In genomic region chr19:58544591-58545285, GRCh38 we compare ENCODE assay signal across 8 cellular contexts. TPM values are rescaled to one million over a fixed set of nuclear protein-coding genes. Genes with fewer than 3 reads are reported as not detected.
DNase-seq lines count a peak whose midpoint lies in the region; ATAC-seq and TF ChIP-seq lines count a peak whose summit lies in the region.

No MANE protein-coding gene starts in this region.

- H3K27me3 ChIP-seq in ACC112 (ENCODE audit: insufficient read depth, low read length) (no peaks in the 10 kb centered on the region), fibroblast of lung (ENCODE audit: control insufficient read depth, insufficient read depth, low read length) (no peaks in the 10 kb centered on the region), neutrophil (peaks cover 18% of the 10 kb centered on the region)

- H3K27ac ChIP-seq in ACC112 (ENCODE audit: low read depth, low read length) (peak overlapping the region; percentile 96; the same call in 1 of the 2 replicates), fibroblast of lung (ENCODE audit: insufficient read depth, low read length) (peak overlapping the region; percentile 96), neutrophil (peak overlapping the region; percentile 100)

- H3K4me1 Mint-ChIP-seq in activated CD4-positive, alpha-beta T cell treated with anti-CD3 and anti-CD28 coated beads, Interleukin-2, amount 10 ng/mL, durations not matched to agents 7 days and 5 days, result peaks cover 37% of the 10 kb centered on the region

- peak; percentile 44 for ATAC-seq in HG03342 (IDR thresholded peaks at IDR 0.05; ENCODE audit: unreplicated experiment)

- DNase-seq in GM19238 (ENCODE audit: insufficient read length, low spot score) (peak; percentile 93), fibroblast of lung (ENCODE audit: low read depth in 2 of 2) (peak; percentile 32 to 52), NCI-H2107 treated with DMSO at 0.1 percent for 48 hours (lab: John Stamatoyannopoulos, UW; ENCODE audit: unreplicated experiment) (no peak)
- peak; percentile 37 for DNase-seq in activated CD4-positive, alpha-beta T cell treated with anti-CD3 and anti-CD28 coated beads, Interleukin-2, amount 10 ng/mL, durations not matched to agents 7 days and 5 days
- DNase-seq in effector CD8-positive, alpha-beta T cell (lab: John Stamatoyannopoulos, UW), result no peak

- H3K9me3 ChIP-seq in fibroblast of lung (ENCODE audit: control insufficient read depth, insufficient read depth, low read depth, low read length) (no peaks in the 10 kb centered on the region), neutrophil (no peaks in the 10 kb centered on the region)

- H3K9ac ChIP-seq in fibroblast of lung (ENCODE audit: insufficient read depth, low read length), result peak overlapping the region; percentile 85

- peak overlapping the region; percentile 72 for H3K4me2 ChIP-seq in fibroblast of lung (ENCODE audit: extremely low read depth, insufficient read depth, low read length)

- H3K36me3 ChIP-seq in ACC112 (ENCODE audit: insufficient read depth, low read length), result peaks cover 5% of the 10 kb centered on the region; the same call in 1 of the 2 replicates
- peaks cover 27% of the 10 kb centered on the region for H3K36me3 ChIP-seq in fibroblast of lung (ENCODE audit: control insufficient read depth, insufficient read depth, low read length)
- H3K36me3 ChIP-seq in neutrophil, result peaks cover 27% of the 10 kb centered on the region

- peaks cover 39% of the 10 kb centered on the region for H3K36me3 Mint-ChIP-seq in activated CD4-positive, alpha-beta T cell treated with anti-CD3 and anti-CD28 coated beads, Interleukin-2, amount 10 ng/mL, durations not matched to agents 7 days and 5 days (ENCODE audit: low read depth)

- peak overlapping the region; percentile 91 for H3K4me3 Mint-ChIP-seq in activated CD4-positive, alpha-beta T cell treated with anti-CD3 and anti-CD28 coated beads, Interleukin-2, amount 10 ng/mL, durations not matched to agents 7 days and 5 days

- H3K4me3 ChIP-seq in ACC112 (ENCODE audit: low read depth, low read length) (peak overlapping the region; percentile 95), fibroblast of lung (replicated peaks in 1 of 4; ENCODE audit: control extremely low read depth in 1 of 4, insufficient read depth in 1 of 4, low read depth in 3 of 4, low read length in 4 of 4) (peak overlapping the region; percentile 90 to 96 (median 94)), neutrophil (ENCODE audit: low read depth in 1 of 2, low read length in 1 of 2) (peak overlapping the region; percentile 82 to 90)

- H3K79me2 ChIP-seq in ACC112 (ENCODE audit: control insufficient read depth, insufficient read depth, low read length, unreplicated experiment), result peaks cover 43% of the 10 kb centered on the region
- H3K79me2 ChIP-seq in fibroblast of lung (ENCODE audit: control insufficient read depth, insufficient read depth, low read length), result peaks cover 50% of the 10 kb centered on the region

- no peaks in the 10 kb centered on the region for H3K27me3 Mint-ChIP-seq in activated CD4-positive, alpha-beta T cell treated with anti-CD3 and anti-CD28 coated beads, Interleukin-2, amount 10 ng/mL, durations not matched to agents 7 days and 5 days

- TF ChIP-seq CTCF in fibroblast of lung (conservative IDR thresholded peaks at IDR 0.05 in 1 of 2, IDR thresholded peaks at IDR 0.05 in 1 of 2; ENCODE audit: low read depth in 1 of 2, low read length in 2 of 2) (no peak), neutrophil (IDR thresholded peaks at IDR 0.05) (peak; percentile 2)

- POLR2A ChIA-PET in activated CD4-positive, alpha-beta T cell treated with anti-CD3 and anti-CD28 coated beads, Interleukin-2, amount 10 ng/mL, durations not matched to agents 7 days and 5 days (lab: Charles Lee), result interaction anchor here (0.6 to 1.4 kb wide), 3 partner anchors 10 to 25 kb away, joined by 4 to 9 read pairs (median 9); partner anchors contain the start of genes CHMP2A and ZBTB45

- peak overlapping the region; percentile 96 for H3K27ac Mint-ChIP-seq in activated CD4-positive, alpha-beta T cell treated with anti-CD3 and anti-CD28 coated beads, Interleukin-2, amount 10 ng/mL, durations not matched to agents 7 days and 5 days

- H2AFZ ChIP-seq in ACC112 (ENCODE audit: low read length, unreplicated experiment) (no peak overlapping the region), fibroblast of lung (ENCODE audit: low read length) (no peak overlapping the region)

- H3K4me1 ChIP-seq in ACC112 (ENCODE audit: control insufficient read depth, insufficient read depth, low read length, unreplicated experiment) (peaks cover 8% of the 10 kb centered on the region), fibroblast of lung (ENCODE audit: control insufficient read depth, extremely low read depth, insufficient read depth, low read length) (peaks cover 9% of the 10 kb centered on the region), neutrophil (ENCODE audit: control insufficient read depth in 1 of 2, insufficient read depth in 1 of 2, low read depth in 1 of 2, low read length in 1 of 2) (peaks cover 27 to 32% of the 10 kb centered on the region in 2 experiments)

- H4K20me1 ChIP-seq in fibroblast of lung (ENCODE audit: control insufficient read depth, extremely low read depth, insufficient read depth, low read length), result peaks cover 7% of the 10 kb centered on the region

- CTCF ChIA-PET in activated CD4-positive, alpha-beta T cell treated with anti-CD3 and anti-CD28 coated beads, Interleukin-2, amount 10 ng/mL, durations not matched to agents 7 days and 5 days (lab: Charles Lee), result interaction anchor here (0.7 to 2.5 kb wide), 6 partner anchors 10 to 31 kb away, joined by 3 to 10 read pairs (median 4); partner anchors contain the start of genes CHMP2A and ZBTB45

- no peaks in the 10 kb centered on the region for H3K9me3 Mint-ChIP-seq in activated CD4-positive, alpha-beta T cell treated with anti-CD3 and anti-CD28 coated beads, Interleukin-2, amount 10 ng/mL, durations not matched to agents 7 days and 5 days

RNA-seq across cellular contexts. Expression of gene TRIM28, which starts 0.9 kb away (rescaled TPM):
- 100 to 1,000 TPM; 457 to 560 TPM for total RNA-seq in activated CD4-positive, alpha-beta T cell treated with anti-CD3 and anti-CD28 coated beads, Interleukin-2, amount 10 ng/mL, durations not matched to agents 7 days and 5 days
- total RNA-seq in fibroblast of lung, result 293 and 325 TPM in 2 replicates
- 160 and 273 TPM in 2 replicates for polyA plus RNA-seq in fibroblast of lung
- 297 and 535 TPM in 2 replicates for polyA plus RNA-seq in fibroblast of lung (2012)
- polyA minus RNA-seq in fibroblast of lung (ENCODE audit: low replicate concordance), result 1,633 and 2,396 TPM in 2 replicates

RNA-seq across cellular contexts. Expression of gene CHMP2A, which starts 10.2 kb away (rescaled TPM):
- total RNA-seq in activated CD4-positive, alpha-beta T cell treated with anti-CD3 and anti-CD28 coated beads, Interleukin-2, amount 10 ng/mL, durations not matched to agents 7 days and 5 days, result 100 to 1,000 TPM; 128 to 137 TPM
- total RNA-seq in fibroblast of lung, result 146 and 167 TPM in 2 replicates
- 215 and 269 TPM in 2 replicates for polyA plus RNA-seq in fibroblast of lung
- polyA plus RNA-seq in fibroblast of lung (2012), result 201 and 237 TPM in 2 replicates
- 126 and 150 TPM in 2 replicates for polyA minus RNA-seq in fibroblast of lung (ENCODE audit: low replicate concordance)

RNA-seq across cellular contexts. Expression of gene UBE2M, which starts 13.7 kb away (rescaled TPM):
- total RNA-seq in activated CD4-positive, alpha-beta T cell treated with anti-CD3 and anti-CD28 coated beads, Interleukin-2, amount 10 ng/mL, durations not matched to agents 7 days and 5 days, result 10 to 100 TPM; 82.8 to 96.0 TPM
- total RNA-seq in fibroblast of lung, result 52.6 and 73.7 TPM in 2 replicates
- 73.6 and 99.9 TPM in 2 replicates for polyA plus RNA-seq in fibroblast of lung
- 76.2 and 99.7 TPM in 2 replicates for polyA plus RNA-seq in fibroblast of lung (2012)
- polyA minus RNA-seq in fibroblast of lung (ENCODE audit: low replicate concordance), result 57.9 and 128 TPM in 2 replicates

RNA-seq across cellular contexts. Expression of gene ZBTB45, which starts 25.1 kb away (rescaled TPM):
- total RNA-seq in activated CD4-positive, alpha-beta T cell treated with anti-CD3 and anti-CD28 coated beads, Interleukin-2, amount 10 ng/mL, durations not matched to agents 7 days and 5 days, result 10 to 100 TPM; 17.9 to 19.9 TPM
- total RNA-seq in fibroblast of lung, result 4.9 and 5.9 TPM in 2 replicates
- 3.1 and 4.3 TPM in 2 replicates for polyA plus RNA-seq in fibroblast of lung
- polyA plus RNA-seq in fibroblast of lung (2012), result 8.8 and 12.9 TPM in 2 replicates
- 10.4 and 14.3 TPM in 2 replicates for polyA minus RNA-seq in fibroblast of lung (ENCODE audit: low replicate concordance)

RNA-seq across cellular contexts. Expression of gene MZF1, which starts 28.4 kb away (rescaled TPM):
- total RNA-seq in activated CD4-positive, alpha-beta T cell treated with anti-CD3 and anti-CD28 coated beads, Interleukin-2, amount 10 ng/mL, durations not matched to agents 7 days and 5 days, result 10 to 100 TPM; 28.6 to 33.1 TPM
- 13.9 and 14.9 TPM in 2 replicates for total RNA-seq in fibroblast of lung
- 3.0 and 4.1 TPM in 2 replicates for polyA plus RNA-seq in fibroblast of lung
- polyA plus RNA-seq in fibroblast of lung (2012), result 4.8 and 5.6 TPM in 2 replicates
- polyA minus RNA-seq in fibroblast of lung (ENCODE audit: low replicate concordance), result 6.0 and 7.3 TPM in 2 replicates

Comparison
In these comparisons a context has a peak if more than half of its experiments do, and no peak if none do; other contexts are left out.
1. DNase-seq: peak in GM19238 (single experiment), activated CD4-positive, alpha-beta T cell treated with anti-CD3 and anti-CD28 coated beads, Interleukin-2, amount 10 ng/mL, durations not matched to agents 7 days and 5 days (single experiment) and fibroblast of lung (2 of 2); none in effector CD8-positive, alpha-beta T cell (single experiment) and NCI-H2107 treated with DMSO at 0.1 percent for 48 hours (single experiment).
2. Peak in every context shown above with its lines, with median percentiles within 50 percentile points of each other: H3K27ac ChIP-seq and H3K4me3 ChIP-seq.